9 cellular contexts compared by ENCODE assay signal in genomic region chr14:99601301-99601945, GRCh38. TPM values are rescaled to one million over a fixed set of nuclear protein-coding genes. Genes with fewer than 3 reads are reported as not detected.
A peak's percentile ranks its signal among the peaks of the same experiment; 100 is the strongest.
DNase-seq lines count a peak whose midpoint lies in the region; ATAC-seq and TF ChIP-seq lines count a peak whose summit lies in the region.
"Had no signal": no experiment of that assay in that cellular context is flagged by ENCODE, and none has a peak within 500 bp of the region (broad histone marks: within the 10 kb centered on the region; RNA-seq: fewer than 3 reads in every experiment).

No MANE protein-coding gene starts in this region.

- peak overlapping the region in 4 of 10 donors; percentile 43 to 68 (median 58) for H3K27ac Mint-ChIP-seq in naive thymus-derived CD8-positive, alpha-beta T cell

- peak; percentile 32 for DNase-seq in AG10803 (ENCODE audit: low read depth)
- DNase-seq in LNCaP clone FGC (ENCODE audit: low read depth), result no peak
- DNase-seq in dorsolateral prefrontal cortex, result peak in 2 of 10 donors; percentile 33 to 57
- no peak for DNase-seq in naive thymus-derived CD8-positive, alpha-beta T cell
- no peak for DNase-seq in foreskin melanocyte
- DNase-seq in NOMO-1 treated with DMSO at 0.1 percent for 48 hours (lab: John Stamatoyannopoulos, UW; ENCODE audit: unreplicated experiment), result no peak
- no peak for DNase-seq in NCI-H2029 treated with DMSO at 0.1 percent for 48 hours (lab: John Stamatoyannopoulos, UW)
- DNase-seq: activated CD8-positive, alpha-beta memory T cell treated with anti-CD3 and anti-CD28 coated beads for 24 hours had no signal

- intact Hi-C loops in dorsolateral prefrontal cortex (cut with DNase I), result no loop called here

- POLR2A ChIA-PET in naive thymus-derived CD8-positive, alpha-beta T cell (lab: Charles Lee), result interaction anchor here (1.1 kb wide), 1 partner anchor 121 kb away, joined by 3 read pairs; the partner anchor contains the start of genes CCNK and SETD3

- no peak for ATAC-seq in naive thymus-derived CD8-positive, alpha-beta T cell
- ATAC-seq in HG02870 (IDR thresholded peaks at IDR 0.05; ENCODE audit: unreplicated experiment), result no peak

- H3K9me3 Mint-ChIP-seq in naive thymus-derived CD8-positive, alpha-beta T cell, result no peaks in the 10 kb centered on the region

- H3K27ac ChIP-seq in dorsolateral prefrontal cortex, result peak overlapping the region in 49 of 59 donors; percentile 3 to 87 (median 59)

- H3K4me3 Mint-ChIP-seq in naive thymus-derived CD8-positive, alpha-beta T cell, result peak overlapping the region in 9 of 10 donors; percentile 28 to 79 (median 70)

- peaks cover 23 to 45% (median 30%) of the 10 kb centered on the region in 4 donors for H3K4me1 Mint-ChIP-seq in naive thymus-derived CD8-positive, alpha-beta T cell

- no peaks in the 10 kb centered on the region for H3K36me3 Mint-ChIP-seq in naive thymus-derived CD8-positive, alpha-beta T cell

- H3K4me3 ChIP-seq in AG10803 (ENCODE audit: low read length) (peak overlapping the region; percentile 49), LNCaP clone FGC (ENCODE audit: low read depth, low read length) (peak overlapping the region; percentile 66), dorsolateral prefrontal cortex (peak overlapping the region in 45 of 59 donors; percentile 28 to 93 (median 66))

- H3K27me3 ChIP-seq in dorsolateral prefrontal cortex, result no peaks in the 10 kb centered on the region

- H3K27me3 Mint-ChIP-seq in naive thymus-derived CD8-positive, alpha-beta T cell, result peaks cover 0 to 5% (median 0%) of the 10 kb centered on the region in 5 donors

- TF ChIP-seq CTCF in AG10803 (conservative IDR thresholded peaks at IDR 0.05; ENCODE audit: low read length) (no peak), LNCaP clone FGC (IDR thresholded peaks at IDR 0.05; ENCODE audit: control insufficient read depth, extremely low read depth, insufficient read depth) (no peak), dorsolateral prefrontal cortex (IDR thresholded peaks at IDR 0.05 in 54 of 56, conservative IDR thresholded peaks at IDR 0.05 in 2 of 56; ENCODE audit: low read depth in 1 of 56, partially characterized antibody in 56 of 56) (no peak)

RNA-seq across cellular contexts. Expression of gene CCDC85C, which starts 2.6 kb away (rescaled TPM):
- 10 to 100 TPM; 16.6 to 63.8 (median 29.8) TPM for total RNA-seq in dorsolateral prefrontal cortex
- total RNA-seq in naive thymus-derived CD8-positive, alpha-beta T cell, result 10 to 100 TPM in 1 of 2 experiments, 1 to 10 TPM in 1; 9.0 to 10.1 TPM
- polyA plus RNA-seq in naive thymus-derived CD8-positive, alpha-beta T cell, result 1 to 10 TPM in 2 of 3 donors, under 1 TPM in 1; 0.67 to 1.4 (median 1.3) TPM

RNA-seq across cellular contexts. Expression of gene HHIPL1, which starts 43.5 kb away (rescaled TPM):
- total RNA-seq in dorsolateral prefrontal cortex, result 10 to 100 TPM in 118 of 120 experiments, 1 to 10 TPM in 2; 8.6 to 35.8 (median 18.2) TPM
- total RNA-seq in naive thymus-derived CD8-positive, alpha-beta T cell, result under 1 TPM; 0.34 to 0.36 TPM
- polyA plus RNA-seq in naive thymus-derived CD8-positive, alpha-beta T cell, result not detected

Comparison
In these comparisons a context has a peak if more than half of its experiments do, and no peak if none do; other contexts are left out.
1. RNA of gene HHIPL1, which starts 43.5 kb away (total RNA-seq): 8.6 to 35.8 TPM in dorsolateral prefrontal cortex; 0.34 to 0.36 TPM in naive thymus-derived CD8-positive, alpha-beta T cell; every median in the first group is over 4 times any median in the second.
2. Peak in every context shown above with its lines, with median percentiles within 50 percentile points of each other: H3K4me3 ChIP-seq.